21 cellular contexts compared by ENCODE assay signal in the genomic region with DNA sequence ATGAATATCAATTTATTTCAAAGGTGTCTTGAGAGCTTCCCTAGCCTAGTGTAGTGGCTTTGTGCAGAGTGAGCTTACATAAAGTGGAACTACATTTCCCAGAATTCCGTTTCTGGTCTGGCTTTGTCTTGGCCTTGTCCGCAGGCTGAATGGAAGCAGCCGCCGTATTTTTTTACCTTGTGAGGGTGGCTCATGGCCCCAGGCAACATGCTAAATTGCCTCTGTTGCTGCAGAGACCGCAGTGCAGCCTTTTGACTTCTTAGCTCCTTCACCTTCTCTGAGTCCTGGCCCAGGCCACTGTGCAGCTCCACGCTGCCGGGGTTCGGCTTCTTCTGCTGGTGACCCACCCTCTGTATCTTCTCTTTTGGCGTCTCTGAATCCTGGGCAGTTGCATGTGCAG.
DNase-seq lines count a peak whose midpoint lies in the region; ATAC-seq and TF ChIP-seq lines count a peak whose summit lies in the region.
"Had no signal": no experiment of that assay in that cellular context is flagged by ENCODE, and none has a peak within 500 bp of the region (broad histone marks: within the 10 kb centered on the region; RNA-seq: fewer than 3 reads in every experiment).

No MANE protein-coding gene starts in this region.

- H3K27ac Mint-ChIP-seq in endothelial cell (ENCODE audit: unreplicated experiment): peak overlapping the region; percentile 23
- H3K27ac Mint-ChIP-seq in neural crest cell (ENCODE audit: unreplicated experiment): peak overlapping the region; percentile 93
- no peak overlapping the region for H3K27ac Mint-ChIP-seq in natural killer cell
- H3K27ac Mint-ChIP-seq: activated naive CD8-positive, alpha-beta T cell treated with anti-CD3 and anti-CD28 coated beads for 36 hours; naive thymus-derived CD4-positive, alpha-beta T cell; T-helper 2 cell treated with Interferon-gamma antibody and Interleukin-4, amounts not matched to agents 5 μg/mL and 100 μg/mL, for 36 hours had no signal

- H3K4me3 Mint-ChIP-seq in endothelial cell (ENCODE audit: unreplicated experiment) (no peak overlapping the region), neural crest cell (peak overlapping the region; percentile 54), natural killer cell (no peak overlapping the region)
- H3K4me3 Mint-ChIP-seq: activated naive CD8-positive, alpha-beta T cell treated with anti-CD3 and anti-CD28 coated beads for 36 hours; naive thymus-derived CD4-positive, alpha-beta T cell; T-helper 2 cell treated with Interferon-gamma antibody and Interleukin-4, amounts not matched to agents 5 μg/mL and 100 μg/mL, for 36 hours had no signal

- H3K9me3 Mint-ChIP-seq in endothelial cell (ENCODE audit: unreplicated experiment) (no peaks in the 10 kb centered on the region), neural crest cell (peaks cover 11% of the 10 kb centered on the region), natural killer cell (no peaks in the 10 kb centered on the region)

- TF ChIP-seq CTCF in endothelial cell (IDR thresholded peaks at IDR 0.05; ENCODE audit: unreplicated experiment) (no peak), neural crest cell (conservative IDR thresholded peaks at IDR 0.05) (no peak), natural killer cell (IDR thresholded peaks at IDR 0.05) (no peak)

- ATAC-seq in GM19351 (IDR thresholded peaks at IDR 0.05; ENCODE audit: unreplicated experiment) (no peak), natural killer cell (no peak)
- ATAC-seq: naive thymus-derived CD4-positive, alpha-beta T cell had no signal

- H3K4me1 Mint-ChIP-seq in endothelial cell (ENCODE audit: unreplicated experiment) (peaks cover 10% of the 10 kb centered on the region), neural crest cell (peaks cover 46% of the 10 kb centered on the region), natural killer cell (no peaks in the 10 kb centered on the region)

- H3K36me3 Mint-ChIP-seq in endothelial cell (ENCODE audit: low read depth, unreplicated experiment) (peaks cover 6% of the 10 kb centered on the region), neural crest cell (ENCODE audit: low read depth) (peaks cover 7% of the 10 kb centered on the region), natural killer cell (no peaks in the 10 kb centered on the region)
- H3K36me3 Mint-ChIP-seq: activated naive CD8-positive, alpha-beta T cell treated with anti-CD3 and anti-CD28 coated beads for 36 hours had no signal

- intact Hi-C loops in natural killer cell (cut with micrococcal nuclease): no loop called here

- DNase-seq in ELF-1 (ENCODE audit: low read depth, low spot score) (peak; percentile 96), NCI-H146 treated with DMSO at 0.1 percent for 48 hours (lab: John Stamatoyannopoulos, UW; ENCODE audit: unreplicated experiment) (peak; percentile 54), endothelial cell (ENCODE audit: low spot score) (no peak), neural crest cell (ENCODE audit: low read depth, low spot score) (peak; percentile 23), natural killer cell (no peak), GM03348 (ENCODE audit: low spot score) (no peak)
- no peak for DNase-seq in stimulated activated CD8-positive, alpha-beta memory T cell treated with anti-CD3 and anti-CD28 coated beads, Interleukin-4, amount 100 ng/mL, for 48 hours
- DNase-seq: activated CD4-positive, CD25-positive, alpha-beta regulatory T cell treated with anti-CD3 and anti-CD28 coated beads, Interleukin-2, amount 50 U/mL, for 72 hours; activated naive CD8-positive, alpha-beta T cell treated with anti-CD3 and anti-CD28 coated beads for 36 hours; effector memory CD4-positive, alpha-beta T cell; Karpas-422; kidney; naive thymus-derived CD4-positive, alpha-beta T cell; NCI-H1048; NCI-H2107; NCI-H526 treated with DMSO at 0.1 percent for 48 hours; OCI-M1; spleen; stimulated activated CD4-positive, alpha-beta T cell treated with anti-CD3 and anti-CD28 coated beads, Interleukin-4, amount 100 ng/mL, for 4 hours had no signal

- H3K27me3 Mint-ChIP-seq in endothelial cell (ENCODE audit: unreplicated experiment): peaks cover 6% of the 10 kb centered on the region
- H3K27me3 Mint-ChIP-seq in neural crest cell (ENCODE audit: low read depth): no peaks in the 10 kb centered on the region
- H3K27me3 Mint-ChIP-seq in natural killer cell (ENCODE audit: low read depth in 2 of 2): no peaks in the 10 kb centered on the region

Comparison
In these comparisons a context has a peak if more than half of its experiments do, and no peak if none do; other contexts are left out.
1. DNase-seq: peak in ELF-1 (single experiment), NCI-H146 treated with DMSO at 0.1 percent for 48 hours (single experiment) and neural crest cell (single experiment); none in endothelial cell (single experiment), natural killer cell (single experiment), GM03348 (single experiment) and stimulated activated CD8-positive, alpha-beta memory T cell treated with anti-CD3 and anti-CD28 coated beads, Interleukin-4, amount 100 ng/mL, for 48 hours (single experiment).
2. H3K27ac Mint-ChIP-seq: peak in endothelial cell (single experiment) and neural crest cell (single experiment); none in natural killer cell (0 of 2).